ENCODE assay signal across 20 cellular contexts in the genomic region with DNA sequence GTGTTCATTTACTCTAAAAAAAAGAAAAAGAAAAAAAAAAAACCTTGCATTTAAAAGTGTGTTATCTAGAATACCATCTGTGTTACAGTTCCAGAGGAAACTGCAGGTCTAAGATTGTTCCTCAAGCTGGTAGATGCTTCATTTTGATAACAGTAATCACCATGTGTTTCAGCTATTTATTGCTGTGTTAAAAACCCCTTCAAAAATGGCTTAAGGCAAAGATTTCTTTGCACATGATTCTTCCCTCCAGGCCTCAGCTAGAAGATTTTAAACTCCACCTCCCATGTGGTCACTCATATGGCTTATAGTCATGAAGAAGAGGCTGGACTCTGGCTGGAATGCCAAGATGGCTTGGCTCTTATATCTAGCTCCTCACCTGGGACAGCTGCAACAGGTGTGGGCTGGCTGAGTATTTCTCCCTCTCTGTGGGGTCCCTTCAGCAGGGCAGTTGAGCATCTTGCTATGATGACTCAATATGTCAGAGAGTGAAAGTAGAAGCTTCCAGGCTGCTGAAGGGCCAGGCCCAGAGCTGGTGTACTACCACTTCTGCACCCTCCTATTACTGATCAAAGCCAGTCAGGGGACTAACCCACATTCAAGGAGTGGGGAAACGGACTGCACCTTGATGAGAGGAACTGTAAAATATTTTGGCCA.
"Had no signal": no experiment of that assay in that cellular context is flagged by ENCODE, and none has a peak within 500 bp of the region (broad histone marks: within the 10 kb centered on the region; RNA-seq: fewer than 3 reads in every experiment).

No MANE protein-coding gene starts in this region.

- H3K36me3 Mint-ChIP-seq: activated naive CD4-positive, alpha-beta T cell treated with anti-CD3 and anti-CD28 coated beads, Interleukin-2, amount 50 U/mL, for 24 hours had no signal

- H3K27me3 Mint-ChIP-seq: activated naive CD4-positive, alpha-beta T cell treated with anti-CD3 and anti-CD28 coated beads, Interleukin-2, amount 50 U/mL, for 24 hours; brain had no signal

- H3K27ac Mint-ChIP-seq: activated naive CD4-positive, alpha-beta T cell treated with anti-CD3 and anti-CD28 coated beads, Interleukin-2, amount 50 U/mL, for 24 hours; activated T-cell treated with anti-CD3 and anti-CD28 coated beads, Interleukin-2, amount 50 U/mL, for 72 hours; endodermal cell; nephron progenitor cell had no signal

- DNase-seq: activated CD4-positive, alpha-beta T cell treated with anti-CD3 and anti-CD28 coated beads, Interleukin-2, amount 50 U/mL, for 1 hour; activated gamma-delta T cell; activated T-cell treated with anti-CD3 and anti-CD28 coated beads, Interleukin-2, amount 50 U/mL, for 72 hours; caudate nucleus; endodermal cell; foreskin keratinocyte; glutamatergic neuron; hypothalamus; kidney; left lung; nephron progenitor cell; nucleus accumbens; stimulated activated CD4-positive, alpha-beta T cell treated with anti-CD3 and anti-CD28 coated beads, Interleukin-4, amount 100 ng/mL, for 1 hour; stimulated activated naive CD4-positive, alpha-beta T cell; thyroid gland; uterus had no signal

- H3K9me3 Mint-ChIP-seq: activated naive CD4-positive, alpha-beta T cell treated with anti-CD3 and anti-CD28 coated beads, Interleukin-2, amount 50 U/mL, for 24 hours; activated T-cell treated with anti-CD3 and anti-CD28 coated beads, Interleukin-2, amount 50 U/mL, for 72 hours; brain; endodermal cell; nephron progenitor cell had no signal

- H3K4me3 Mint-ChIP-seq: activated naive CD4-positive, alpha-beta T cell treated with anti-CD3 and anti-CD28 coated beads, Interleukin-2, amount 50 U/mL, for 24 hours; activated T-cell treated with anti-CD3 and anti-CD28 coated beads, Interleukin-2, amount 50 U/mL, for 72 hours; brain; endodermal cell; nephron progenitor cell had no signal

- H3K4me1 Mint-ChIP-seq: activated naive CD4-positive, alpha-beta T cell treated with anti-CD3 and anti-CD28 coated beads, Interleukin-2, amount 50 U/mL, for 24 hours had no signal

- ATAC-seq: activated CD4-positive, CD25-positive, alpha-beta regulatory T cell treated with anti-CD3 and anti-CD28 coated beads, Interleukin-2, amount 50 U/mL, for 24 hours; foreskin keratinocyte; left lung; sciatic nerve had no signal
